In genomic region chr20:356154-356553, GRCh38 we compare ENCODE assay signal across 6 cellular contexts. TPM values are rescaled to one million over a fixed set of nuclear protein-coding genes. Genes with fewer than 3 reads are reported as not detected.
DNase-seq lines count a peak whose midpoint lies in the region; ATAC-seq and TF ChIP-seq lines count a peak whose summit lies in the region.
"Not testable (repeated sequence)": the region's sequence is repeated elsewhere in the genome, so short reads cannot be mapped to it uniquely, and the experiment has no call there.

No MANE protein-coding gene starts in this region.

- not testable (repeated sequence) for H3K4me3 ChIP-seq in Caco-2 (ENCODE audit: low read depth, low read length); HEK293 (ENCODE audit: low read depth, low read length)

- not testable (repeated sequence) for H3K9me3 Mint-ChIP-seq in Caco-2 (ENCODE audit: unreplicated experiment); type B pancreatic cell

- H3K27me3 ChIP-seq in Caco-2 (replicated peaks; ENCODE audit: control insufficient read depth, insufficient read depth, low read length); foreskin keratinocyte: not testable (repeated sequence)

- H3K27ac ChIP-seq in 22Rv1 = peak overlapping the region; percentile 26; the same call in 1 of the 2 replicates
- not testable (repeated sequence) for H3K27ac ChIP-seq in HEK293 (ENCODE audit: extremely low read depth, low read depth, low read length); foreskin keratinocyte
- H3K27ac ChIP-seq in VCaP = peak overlapping the region; percentile 39; the same call in 1 of the 2 replicates

- not testable (repeated sequence) for BruUV-seq in Caco-2 (replicated peaks; lab: Mats Ljungman, UMichigan)

- intact Hi-C loops in Caco-2 (cut with micrococcal nuclease; ENCODE audit: unreplicated experiment) = not testable (repeated sequence)

- peaks cover 41% of the 10 kb centered on the region for H3K4me1 ChIP-seq in Caco-2
- H3K4me1 ChIP-seq in HEK293 (ENCODE audit: control insufficient read depth, insufficient read depth, low read length); foreskin keratinocyte: not testable (repeated sequence)

- TF ChIP-seq CTCF in 22Rv1 (IDR thresholded peaks at IDR 0.05); Caco-2 (IDR thresholded peaks at IDR 0.05; ENCODE audit: insufficient read depth in 1 of 2, low read depth in 1 of 2, low read length in 1 of 2, severe bottlenecking in 1 of 2, unreplicated experiment in 1 of 2); HEK293 (tag by site-specific recombination; IDR thresholded peaks at IDR 0.05); VCaP (conservative IDR thresholded peaks at IDR 0.05); type B pancreatic cell (conservative IDR thresholded peaks at IDR 0.05): not testable (repeated sequence)
- peak; percentile 1 for TF ChIP-seq CTCF in foreskin keratinocyte (conservative IDR thresholded peaks at IDR 0.05)

- not testable (repeated sequence) for ATAC-seq in foreskin keratinocyte

- not testable (repeated sequence) for H3K27me3 Mint-ChIP-seq in Caco-2 (ENCODE audit: insufficient read depth, unreplicated experiment); type B pancreatic cell

- peak in 1 of 2 experiments; percentile 54 for DNase-seq in Caco-2
- DNase-seq in foreskin keratinocyte; type B pancreatic cell (ENCODE audit: extremely low spot score, unreplicated experiment): not testable (repeated sequence)

- POLR2A ChIA-PET in Caco-2 (lab: Charles Lee) = interaction anchor here (0.6 to 1.5 kb wide), 4 partner anchors 9 to 317 kb away, joined by 3 to 8 read pairs (median 4); partner anchors contain the start of genes NRSN2 and TBC1D20
- POLR2A ChIA-PET in HEK293 (lab: Yijun Ruan, JAX) = interaction anchor here (0.7 to 1.4 kb wide), 4 partner anchors 9 to 75 kb away, joined by 3 to 4 read pairs (median 3); partner anchors contain the start of gene TRIB3

- H3K4me3 Mint-ChIP-seq in Caco-2 (ENCODE audit: unreplicated experiment); type B pancreatic cell: not testable (repeated sequence)

- peaks cover 38% of the 10 kb centered on the region for H3K4me1 Mint-ChIP-seq in Caco-2 (ENCODE audit: low read depth, unreplicated experiment)
- H3K4me1 Mint-ChIP-seq in type B pancreatic cell (ENCODE audit: unreplicated experiment) = not testable (repeated sequence)

- peak overlapping the region; percentile 4 for H3K27ac Mint-ChIP-seq in Caco-2 (ENCODE audit: unreplicated experiment)
- H3K27ac Mint-ChIP-seq in type B pancreatic cell = peak overlapping the region; percentile 1

- H3K9me3 ChIP-seq in Caco-2; HEK293 (ENCODE audit: control insufficient read depth, insufficient read depth, low read depth, low read length): not testable (repeated sequence)

- CTCF ChIA-PET in Caco-2 (lab: Charles Lee) (interaction anchor here (1.4 to 4.8 kb wide), 3 partner anchors 24 to 75 kb away, joined by 4 to 47 read pairs (median 7); partner anchors contain the start of gene TRIB3), HEK293 (lab: Yijun Ruan, JAX) (interaction anchor here (0.8 to 5.4 kb wide), 10 partner anchors 18 to 383 kb away, joined by 3 to 88 read pairs (median 8); no protein-coding TSS in a partner anchor)

- H3K36me3 Mint-ChIP-seq in Caco-2 (ENCODE audit: insufficient read depth, unreplicated experiment); type B pancreatic cell: not testable (repeated sequence)

- not testable (repeated sequence) for H3K36me3 ChIP-seq in Caco-2 (ENCODE audit: control insufficient read depth, insufficient read depth, low read length); HEK293 (ENCODE audit: control insufficient read depth in 2 of 2, insufficient read depth in 1 of 2, low read length in 2 of 2)

TF ChIP-seq in HEK293, 187 proteins besides CTCF, POLR2A, EP300 and RAD21:
- 0 out of 2 replicates have a peak, but pooled peaks have one; percentile 7 for TF ChIP-seq ZNF654 (tag by site-specific recombination; IDR thresholded peaks at IDR 0.05; ENCODE audit: low read depth)

RNA-seq across cellular contexts. Expression of gene NRSN2, which starts 9.2 kb away (rescaled TPM):
- total RNA-seq in Caco-2 (2022) = 24.6 and 27.5 TPM in 2 replicates
- 26.7 and 35.6 TPM in 2 replicates for total RNA-seq in foreskin keratinocyte
- 39.3 and 53.5 TPM in 2 replicates for polyA plus RNA-seq in foreskin keratinocyte
- total RNA-seq in type B pancreatic cell (ENCODE audit: low replicate concordance) = 33.8 and 43.0 TPM in 2 replicates

RNA-seq across cellular contexts. Expression of gene TRIB3, which starts 24.4 kb away (rescaled TPM):
- total RNA-seq in Caco-2 (2022) (113 and 132 TPM in 2 replicates), foreskin keratinocyte (72.4 and 207 TPM in 2 replicates), type B pancreatic cell (ENCODE audit: low replicate concordance) (8.3 and 17.0 TPM in 2 replicates)
- 74.9 and 203 TPM in 2 replicates for polyA plus RNA-seq in foreskin keratinocyte

RNA-seq across cellular contexts. Expression of gene SOX12, which starts 30.8 kb away (rescaled TPM):
- total RNA-seq in Caco-2 (2022) (13.9 and 14.7 TPM in 2 replicates), foreskin keratinocyte (4.7 and 5.1 TPM in 2 replicates), type B pancreatic cell (ENCODE audit: low replicate concordance) (9.9 and 52.7 TPM in 2 replicates)
- 7.1 and 8.2 TPM in 2 replicates for polyA plus RNA-seq in foreskin keratinocyte

RNA-seq across cellular contexts. Expression of gene RBCK1, which starts 51.9 kb away (rescaled TPM):
- total RNA-seq in Caco-2 (2022) (103 and 111 TPM in 2 replicates), foreskin keratinocyte (81.2 and 198 TPM in 2 replicates), type B pancreatic cell (ENCODE audit: low replicate concordance) (81.3 and 84.9 TPM in 2 replicates)
- 115 and 292 TPM in 2 replicates for polyA plus RNA-seq in foreskin keratinocyte

RNA-seq across cellular contexts. Expression of gene ZCCHC3, which starts 58.8 kb away (rescaled TPM):
- total RNA-seq in Caco-2 (2022) (34.4 and 37.2 TPM in 2 replicates), foreskin keratinocyte (6.2 and 8.6 TPM in 2 replicates), type B pancreatic cell (ENCODE audit: low replicate concordance) (28.9 and 40.5 TPM in 2 replicates)
- 7.1 and 9.6 TPM in 2 replicates for polyA plus RNA-seq in foreskin keratinocyte
